ENCODE assay signal across 38 cellular contexts in genomic region chr1:191875994-191876393, GRCh38.
"Had no signal": no experiment of that assay in that cellular context is flagged by ENCODE, and none has a peak within 500 bp of the region (broad histone marks: within the 10 kb centered on the region; RNA-seq: fewer than 3 reads in every experiment).

No MANE protein-coding gene starts in this region.

- H3K27ac Mint-ChIP-seq: activated CD4-positive, alpha-beta memory T cell treated with anti-CD3 and anti-CD28 coated beads, Interleukin-2, amount 10 ng/mL, durations not matched to agents 7 days and 5 days; activated CD4-positive, alpha-beta T cell treated with anti-CD3 and anti-CD28 coated beads for 36 hours; activated CD4-positive, alpha-beta T cell treated with anti-CD3 and anti-CD28 coated beads, Interleukin-2, amount 10 ng/mL, durations not matched to agents 7 days and 5 days; activated CD8-positive, alpha-beta memory T cell treated with anti-CD3 and anti-CD28 coated beads, Interleukin-2, amount 10 ng/mL, durations not matched to agents 7 days and 5 days; activated CD8-positive, alpha-beta T cell treated with anti-CD3 and anti-CD28 coated beads, Interleukin-2, amount 10 ng/mL, durations not matched to agents 7 days and 5 days; activated naive CD4-positive, alpha-beta T cell treated with anti-CD3 and anti-CD28 coated beads, Interleukin-2, amount 10 ng/mL, durations not matched to agents 7 days and 5 days; activated naive CD4-positive, alpha-beta T cell treated with anti-CD3 and anti-CD28 coated beads, Interleukin-2, amount 50 U/mL, for 24 hours; activated naive CD8-positive, alpha-beta T cell; activated naive CD8-positive, alpha-beta T cell treated with anti-CD3 and anti-CD28 coated beads, Interleukin-2, amount 10 ng/mL, durations not matched to agents 7 days and 5 days; activated naive CD8-positive, alpha-beta T cell treated with anti-CD3 and anti-CD28 coated beads, Interleukin-2, amount 50 U/mL, for 24 hours; activated T-cell treated with anti-CD3 and anti-CD28 coated beads, Interleukin-2, amount 50 U/mL, for 24 hours; activated T-helper 2 cell treated with anti-CD3 and anti-CD28 coated beads, Interferon-gamma antibody, Interleukin-2, Interleukin-4, amounts not matched to agents 10 μg/mL and 5 μg/mL and 100 μg/mL, durations not matched to agents 14 hours and 24 hours and 36 hours; brain; T-helper 1 cell treated with Interleukin-12 subunit alpha and Interleukin-12 subunit beta and Interleukin-4 antibody, amounts not matched to agents 30 μg/mL and 1 μg/mL, for 36 hours; T-helper 2 cell treated with Interferon-gamma antibody and Interleukin-4, amounts not matched to agents 5 μg/mL and 100 μg/mL, for 36 hours; WTC11 had no signal

- ATAC-seq: activated CD4-positive, alpha-beta T cell treated with anti-CD3 and anti-CD28 coated beads for 36 hours; activated CD4-positive, CD25-positive, alpha-beta regulatory T cell treated with anti-CD3 and anti-CD28 coated beads, Interleukin-2, amount 50 U/mL, for 24 hours; activated CD8-positive, alpha-beta memory T cell treated with anti-CD3 and anti-CD28 coated beads, Interleukin-2, amount 10 ng/mL, durations not matched to agents 7 days and 5 days; activated CD8-positive, alpha-beta T cell treated with anti-CD3 and anti-CD28 coated beads, Interleukin-2, amount 10 ng/mL, durations not matched to agents 7 days and 5 days; activated naive CD8-positive, alpha-beta T cell treated with anti-CD3 and anti-CD28 coated beads, Interleukin-2, amount 50 U/mL, for 24 hours; WTC11 had no signal

- H3K4me1 ChIP-seq: ascending aorta had no signal

- H3K27me3 Mint-ChIP-seq: activated CD4-positive, alpha-beta memory T cell treated with anti-CD3 and anti-CD28 coated beads, Interleukin-2, amount 10 ng/mL, durations not matched to agents 7 days and 5 days; activated CD4-positive, alpha-beta T cell treated with anti-CD3 and anti-CD28 coated beads for 36 hours; activated CD4-positive, alpha-beta T cell treated with anti-CD3 and anti-CD28 coated beads, Interleukin-2, amount 10 ng/mL, durations not matched to agents 7 days and 5 days; activated CD8-positive, alpha-beta memory T cell treated with anti-CD3 and anti-CD28 coated beads, Interleukin-2, amount 10 ng/mL, durations not matched to agents 7 days and 5 days; activated naive CD4-positive, alpha-beta T cell treated with anti-CD3 and anti-CD28 coated beads, Interleukin-2, amount 10 ng/mL, durations not matched to agents 7 days and 5 days; activated naive CD4-positive, alpha-beta T cell treated with anti-CD3 and anti-CD28 coated beads, Interleukin-2, amount 50 U/mL, for 24 hours; activated naive CD8-positive, alpha-beta T cell; activated naive CD8-positive, alpha-beta T cell treated with anti-CD3 and anti-CD28 coated beads, Interleukin-2, amount 10 ng/mL, durations not matched to agents 7 days and 5 days; activated naive CD8-positive, alpha-beta T cell treated with anti-CD3 and anti-CD28 coated beads, Interleukin-2, amount 50 U/mL, for 24 hours; activated T-cell treated with anti-CD3 and anti-CD28 coated beads, Interleukin-2, amount 50 U/mL, for 24 hours; brain; central memory CD8-positive, alpha-beta T cell had no signal

- H3K36me3 ChIP-seq: ascending aorta, cardiac muscle cell, WERI-Rb-1 had no signal

- H3K27me3 ChIP-seq: ascending aorta, cardiac muscle cell had no signal

- H3K9me3 Mint-ChIP-seq: activated CD4-positive, alpha-beta memory T cell treated with anti-CD3 and anti-CD28 coated beads, Interleukin-2, amount 10 ng/mL, durations not matched to agents 7 days and 5 days; activated CD4-positive, alpha-beta T cell treated with anti-CD3 and anti-CD28 coated beads, Interleukin-2, amount 10 ng/mL, durations not matched to agents 7 days and 5 days; activated naive CD8-positive, alpha-beta T cell treated with anti-CD3 and anti-CD28 coated beads, Interleukin-2, amount 10 ng/mL, durations not matched to agents 7 days and 5 days; activated T-cell treated with anti-CD3 and anti-CD28 coated beads, Interleukin-2, amount 50 U/mL, for 24 hours; activated T-helper 2 cell treated with anti-CD3 and anti-CD28 coated beads, Interferon-gamma antibody, Interleukin-2, Interleukin-4, amounts not matched to agents 10 μg/mL and 5 μg/mL and 100 μg/mL, durations not matched to agents 14 hours and 24 hours and 36 hours; central memory CD8-positive, alpha-beta T cell; T-helper 1 cell treated with Interleukin-12 subunit alpha and Interleukin-12 subunit beta and Interleukin-4 antibody, amounts not matched to agents 30 μg/mL and 1 μg/mL, for 36 hours; T-helper 2 cell treated with Interferon-gamma antibody and Interleukin-4, amounts not matched to agents 5 μg/mL and 100 μg/mL, for 36 hours; WTC11 had no signal

- H3K36me3 Mint-ChIP-seq: activated CD8-positive, alpha-beta memory T cell treated with anti-CD3 and anti-CD28 coated beads, Interleukin-2, amount 10 ng/mL, durations not matched to agents 7 days and 5 days; activated naive CD4-positive, alpha-beta T cell treated with anti-CD3 and anti-CD28 coated beads, Interleukin-2, amount 10 ng/mL, durations not matched to agents 7 days and 5 days; activated naive CD4-positive, alpha-beta T cell treated with anti-CD3 and anti-CD28 coated beads, Interleukin-2, amount 50 U/mL, for 24 hours; activated naive CD8-positive, alpha-beta T cell; activated naive CD8-positive, alpha-beta T cell treated with anti-CD3 and anti-CD28 coated beads, Interleukin-2, amount 10 ng/mL, durations not matched to agents 7 days and 5 days; brain; WTC11 had no signal

- H3K4me3 Mint-ChIP-seq: activated CD4-positive, alpha-beta memory T cell treated with anti-CD3 and anti-CD28 coated beads, Interleukin-2, amount 10 ng/mL, durations not matched to agents 7 days and 5 days; activated CD4-positive, alpha-beta T cell treated with anti-CD3 and anti-CD28 coated beads for 36 hours; activated CD4-positive, alpha-beta T cell treated with anti-CD3 and anti-CD28 coated beads, Interleukin-2, amount 10 ng/mL, durations not matched to agents 7 days and 5 days; activated CD8-positive, alpha-beta memory T cell treated with anti-CD3 and anti-CD28 coated beads, Interleukin-2, amount 10 ng/mL, durations not matched to agents 7 days and 5 days; activated CD8-positive, alpha-beta T cell treated with anti-CD3 and anti-CD28 coated beads, Interleukin-2, amount 10 ng/mL, durations not matched to agents 7 days and 5 days; activated naive CD4-positive, alpha-beta T cell treated with anti-CD3 and anti-CD28 coated beads, Interleukin-2, amount 10 ng/mL, durations not matched to agents 7 days and 5 days; activated naive CD4-positive, alpha-beta T cell treated with anti-CD3 and anti-CD28 coated beads, Interleukin-2, amount 50 U/mL, for 24 hours; activated naive CD8-positive, alpha-beta T cell; activated naive CD8-positive, alpha-beta T cell treated with anti-CD3 and anti-CD28 coated beads, Interleukin-2, amount 10 ng/mL, durations not matched to agents 7 days and 5 days; activated naive CD8-positive, alpha-beta T cell treated with anti-CD3 and anti-CD28 coated beads, Interleukin-2, amount 50 U/mL, for 24 hours; activated T-cell treated with anti-CD3 and anti-CD28 coated beads, Interleukin-2, amount 50 U/mL, for 24 hours; brain; central memory CD8-positive, alpha-beta T cell; T-helper 1 cell treated with Interleukin-12 subunit alpha and Interleukin-12 subunit beta and Interleukin-4 antibody, amounts not matched to agents 30 μg/mL and 1 μg/mL, for 36 hours; T-helper 2 cell treated with Interferon-gamma antibody and Interleukin-4, amounts not matched to agents 5 μg/mL and 100 μg/mL, for 36 hours; WTC11 had no signal

- H3K4me3 ChIP-seq: ascending aorta, cardiac muscle cell had no signal

- DNase-seq: activated CD4-positive, alpha-beta memory T cell treated with anti-CD3 and anti-CD28 coated beads, Interleukin-2, amount 10 ng/mL, durations not matched to agents 7 days and 5 days; activated CD4-positive, alpha-beta T cell treated with anti-CD3 and anti-CD28 coated beads for 1 hour; activated CD4-positive, alpha-beta T cell treated with anti-CD3 and anti-CD28 coated beads for 36 hours; activated CD4-positive, alpha-beta T cell treated with anti-CD3 and anti-CD28 coated beads for 48 hours; activated CD4-positive, alpha-beta T cell treated with anti-CD3 and anti-CD28 coated beads, Interleukin-2, amount 10 ng/mL, durations not matched to agents 7 days and 5 days; activated CD4-positive, alpha-beta T cell treated with anti-CD3 and anti-CD28 coated beads, Interleukin-2, amount 50 U/mL, for 48 hours; activated CD4-positive, CD25-positive, alpha-beta regulatory T cell; activated CD8-positive, alpha-beta memory T cell treated with anti-CD3 and anti-CD28 coated beads for 24 hours; activated CD8-positive, alpha-beta memory T cell treated with anti-CD3 and anti-CD28 coated beads, Interleukin-2, amount 10 ng/mL, durations not matched to agents 7 days and 5 days; activated CD8-positive, alpha-beta memory T cell treated with anti-CD3 and anti-CD28 coated beads, Interleukin-2, amount 50 U/mL, for 48 hours; activated CD8-positive, alpha-beta T cell treated with anti-CD3 and anti-CD28 coated beads, Interleukin-2, amount 10 ng/mL, durations not matched to agents 7 days and 5 days; activated effector memory CD4-positive, alpha-beta T cell treated with Interleukin-2 at 50 U/mL for 16 hours; activated gamma-delta T cell; activated naive CD4-positive, alpha-beta T cell treated with anti-CD3 and anti-CD28 coated beads, Interleukin-2, amount 10 ng/mL, durations not matched to agents 7 days and 5 days; activated naive CD4-positive, alpha-beta T cell treated with Interleukin-2 at 50 U/mL for 16 hours; activated naive CD8-positive, alpha-beta T cell treated with anti-CD3 and anti-CD28 coated beads, Interleukin-2, amount 10 ng/mL, durations not matched to agents 7 days and 5 days; activated naive CD8-positive, alpha-beta T cell treated with anti-CD3 and anti-CD28 coated beads, Interleukin-2, amount 50 U/mL, for 24 hours; activated T-cell treated with anti-CD3 and anti-CD28 coated beads, Interleukin-2, amount 50 U/mL, for 24 hours; activated T-cell treated with anti-CD3 and anti-CD28 coated beads, Interleukin-2, amount 50 U/mL, for 48 hours; amygdala; anterior cingulate cortex; caudate nucleus; cerebellar nuclear complex; T-helper 1 cell; T-helper 2 cell; T-helper 9 cell; WERI-Rb-1 had no signal

- H3K27ac ChIP-seq: ascending aorta, cardiac muscle cell, WERI-Rb-1 had no signal

- H3K4me1 Mint-ChIP-seq: activated CD4-positive, alpha-beta memory T cell treated with anti-CD3 and anti-CD28 coated beads, Interleukin-2, amount 10 ng/mL, durations not matched to agents 7 days and 5 days; activated CD4-positive, alpha-beta T cell treated with anti-CD3 and anti-CD28 coated beads for 36 hours; activated CD4-positive, alpha-beta T cell treated with anti-CD3 and anti-CD28 coated beads, Interleukin-2, amount 10 ng/mL, durations not matched to agents 7 days and 5 days; activated CD8-positive, alpha-beta memory T cell treated with anti-CD3 and anti-CD28 coated beads, Interleukin-2, amount 10 ng/mL, durations not matched to agents 7 days and 5 days; activated naive CD4-positive, alpha-beta T cell treated with anti-CD3 and anti-CD28 coated beads, Interleukin-2, amount 10 ng/mL, durations not matched to agents 7 days and 5 days; activated naive CD4-positive, alpha-beta T cell treated with anti-CD3 and anti-CD28 coated beads, Interleukin-2, amount 50 U/mL, for 24 hours; activated naive CD8-positive, alpha-beta T cell treated with anti-CD3 and anti-CD28 coated beads, Interleukin-2, amount 10 ng/mL, durations not matched to agents 7 days and 5 days; activated naive CD8-positive, alpha-beta T cell treated with anti-CD3 and anti-CD28 coated beads, Interleukin-2, amount 50 U/mL, for 24 hours; central memory CD8-positive, alpha-beta T cell had no signal

- H3K9me3 ChIP-seq: ascending aorta had no signal
